Comparison of ENCODE assay signal across 8 cellular contexts in genomic region chr15:78076231-78077052, GRCh38. TPM values are rescaled to one million over a fixed set of nuclear protein-coding genes. Genes with fewer than 3 reads are reported as not detected.
DNase-seq lines count a peak whose midpoint lies in the region; ATAC-seq, FAIRE-seq and TF ChIP-seq lines count a peak whose summit lies in the region.

No MANE protein-coding gene starts in this region.

- TF ChIP-seq CTCF in AG10803 (conservative IDR thresholded peaks at IDR 0.05; ENCODE audit: low read length) (peak; percentile 44), adrenal gland (IDR thresholded peaks at IDR 0.05) (peak in 1 of 6 experiments; percentile 23), kidney (IDR thresholded peaks at IDR 0.05; ENCODE audit: borderline replicate concordance, extremely low read depth, insufficient read depth) (no peak)

- H3K4me3 ChIP-seq in AG10803 (ENCODE audit: low read length) (peak overlapping the region; percentile 92), adrenal gland (peak overlapping the region; percentile 18 to 97 (median 93)), kidney (ENCODE audit: low read length in 2 of 2) (peak overlapping the region; percentile 85 to 89), stomach smooth muscle (ENCODE audit: low read length in 2 of 2) (peak overlapping the region; percentile 71 to 88)

- H3K9ac ChIP-seq in kidney (ENCODE audit: low read length in 2 of 2) (peak overlapping the region; percentile 82 to 86), stomach smooth muscle (ENCODE audit: low read length in 2 of 2) (peak overlapping the region; percentile 72 to 73)

- no peak for FAIRE-seq in kidney (lab: Jason Lieb, UNC)
- no peak for FAIRE-seq in GM19239 (lab: Jason Lieb, UNC)

- WGBS in adrenal gland, 4 donors = 17 to 31% (median 30%) methylated on average over 13 to 17 of the region's 17 CpGs

- no peak for TF ChIP-seq POLR2A in adrenal gland (IDR thresholded peaks at IDR 0.05)

- H3K27ac ChIP-seq in adrenal gland (peak overlapping the region; percentile 75 to 98 (median 92)), kidney (ENCODE audit: low read depth in 2 of 2, low read length in 2 of 2) (peak overlapping the region; percentile 87 to 93), stomach smooth muscle (ENCODE audit: low read length) (peak overlapping the region; percentile 73)

- H3K27me3 ChIP-seq in adrenal gland = no peaks in the 10 kb centered on the region
- no peaks in the 10 kb centered on the region for H3K27me3 ChIP-seq in stomach smooth muscle (ENCODE audit: control insufficient read depth in 1 of 2, insufficient read depth in 2 of 2, low read length in 2 of 2)

- no peaks in the 10 kb centered on the region for H3K36me3 ChIP-seq in adrenal gland (replicated peaks in 1 of 2)
- H3K36me3 ChIP-seq in kidney (ENCODE audit: control insufficient read depth in 1 of 2, insufficient read depth in 2 of 2, low read length in 2 of 2) = no peaks in the 10 kb centered on the region
- no peaks in the 10 kb centered on the region for H3K36me3 ChIP-seq in stomach smooth muscle (ENCODE audit: control insufficient read depth in 2 of 2, insufficient read depth in 2 of 2, low read length in 2 of 2)

- intact Hi-C loops in adrenal gland (cut with DNase I) = no loop called here
- intact Hi-C loops in kidney (cut with DNase I) = no loop called here

- DNase-seq in AG10803 (ENCODE audit: low read depth) (peak; percentile 46), adrenal gland (peak in 2 of 7 donors; percentile 22 to 34), kidney (no peak), HPDE6-E6E7 (ENCODE audit: extremely low spot score) (no peak), cortex of kidney (lab: John Stamatoyannopoulos, UW) (no peak), GM19239 (ENCODE audit: insufficient read length, low spot score) (no peak)

- peak; percentile 19 for ATAC-seq in HG02852 (IDR thresholded peaks at IDR 0.05; ENCODE audit: unreplicated experiment)

- H3K9me3 ChIP-seq in adrenal gland (replicated peaks in 1 of 3) = no peaks in the 10 kb centered on the region
- H3K9me3 ChIP-seq in kidney (ENCODE audit: control insufficient read depth in 1 of 2, low read length in 2 of 2) = no peaks in the 10 kb centered on the region
- H3K9me3 ChIP-seq in stomach smooth muscle (ENCODE audit: control insufficient read depth in 2 of 2, low read length in 2 of 2) = no peaks in the 10 kb centered on the region

- H3K4me1 ChIP-seq in adrenal gland (replicated peaks in 1 of 2) (peaks cover 37 to 58% of the 10 kb centered on the region in 2 donors), kidney (ENCODE audit: control insufficient read depth in 1 of 2, insufficient read depth in 1 of 2, low read depth in 1 of 2, low read length in 2 of 2) (peaks cover 15 to 18% of the 10 kb centered on the region in 2 donors), stomach smooth muscle (ENCODE audit: control insufficient read depth, insufficient read depth, low read length) (peaks cover 24% of the 10 kb centered on the region)

RNA-seq across cellular contexts. Expression of gene TBC1D2B, which starts 1.1 kb away (rescaled TPM):
- total RNA-seq in adrenal gland = 10 to 100 TPM; 32.4 to 95.0 (median 66.5) TPM
- 10 to 100 TPM; 16.3 to 24.5 (median 18.2) TPM for polyA plus RNA-seq in adrenal gland
- 41.6 TPM for total RNA-seq in kidney
- 8.5 TPM for polyA plus RNA-seq in kidney (ENCODE audit: insufficient read depth, low read depth, low replicate concordance)

RNA-seq across cellular contexts. Expression of gene SH2D7, which starts 15.9 kb away (rescaled TPM):
- total RNA-seq in adrenal gland (not detected), kidney (not detected)
- polyA plus RNA-seq in adrenal gland (not detected), kidney (ENCODE audit: insufficient read depth, low read depth, low replicate concordance) (not detected)

RNA-seq across cellular contexts. Expression of gene CIB2, which starts 54.8 kb away (rescaled TPM):
- total RNA-seq in adrenal gland (10 to 100 TPM in 7 of 8 donors, 1 to 10 TPM in 1; 9.1 to 37.8 (median 19.7) TPM), kidney (13.7 TPM)
- polyA plus RNA-seq in adrenal gland (10 to 100 TPM in 1 of 3 donors, 1 to 10 TPM in 2; 4.4 to 27.6 (median 5.0) TPM), kidney (ENCODE audit: insufficient read depth, low read depth, low replicate concordance) (29.9 TPM)
